ENCODE assay signal across 26 cellular contexts in genomic region chr2:180268006-180268405, GRCh38.
"Had no signal": no experiment of that assay in that cellular context is flagged by ENCODE, and none has a peak within 500 bp of the region (broad histone marks: within the 10 kb centered on the region; RNA-seq: fewer than 3 reads in every experiment).

No MANE protein-coding gene starts in this region.

- H3K4me1 ChIP-seq: adrenal gland, colonic mucosa, pancreas, psoas muscle, testis, transverse colon had no signal

- H3K27me3 ChIP-seq: adrenal gland, colonic mucosa, pancreas, testis had no signal

- H3K36me3 ChIP-seq: adrenal gland, colonic mucosa, pancreas, transverse colon had no signal

- H3K9me3 ChIP-seq: adrenal gland, colonic mucosa, pancreas, testis, transverse colon had no signal

- DNase-seq: activated B cell treated with CpG ODN at 0.5 μM for 24 hours; activated CD4-positive, alpha-beta T cell treated with anti-CD3 and anti-CD28 coated beads for 36 hours; activated CD4-positive, alpha-beta T cell treated with anti-CD3 and anti-CD28 coated beads, Interleukin-2, amount 50 U/mL, for 4 hours; activated naive CD4-positive, alpha-beta T cell treated with Interleukin-2 at 50 U/mL for 16 hours; activated T-cell treated with anti-CD3 and anti-CD28 coated beads for 4 hours; activated T-cell treated with anti-CD3 and anti-CD28 coated beads, Interleukin-2, amount 50 U/mL, for 72 hours; adrenal gland; colonic mucosa; effector memory CD8-positive, alpha-beta T cell; erythroblast; head of caudate nucleus; hippocampal formation; immature natural killer cell; kidney; left colon; mammary epithelial cell; naive B cell; nucleus accumbens; pancreas; psoas muscle; stimulated activated CD4-positive, alpha-beta T cell treated with anti-CD3 and anti-CD28 coated beads, Interleukin-2, amount 100 ng/mL, for 48 hours; stimulated activated naive CD8-positive, alpha-beta T cell treated with anti-CD3 and anti-CD28 coated beads, Interleukin-15, Interleukin-2, amounts not matched to agents 100 U/mL and 50 U/mL, for 24 hours; T-helper 1 cell; testis; transverse colon had no signal

- H3K27ac ChIP-seq: adrenal gland, colonic mucosa, pancreas, psoas muscle, testis, transverse colon had no signal

- H3K4me3 ChIP-seq: adrenal gland, colonic mucosa, pancreas, psoas muscle, testis, transverse colon had no signal

- ATAC-seq: activated CD4-positive, alpha-beta T cell treated with anti-CD3 and anti-CD28 coated beads for 36 hours; activated T-cell treated with anti-CD3 and anti-CD28 coated beads, Interleukin-2, amount 50 U/mL, for 72 hours; effector memory CD8-positive, alpha-beta T cell; left colon; pancreas; psoas muscle; stimulated activated naive CD8-positive, alpha-beta T cell treated with anti-CD3 and anti-CD28 coated beads, Interleukin-15, Interleukin-2, amounts not matched to agents 100 U/mL and 50 U/mL, for 24 hours had no signal

- FAIRE-seq: bronchial epithelial cell, kidney, pancreas had no signal
